22 cellular contexts compared by ENCODE assay signal in the genomic region with DNA sequence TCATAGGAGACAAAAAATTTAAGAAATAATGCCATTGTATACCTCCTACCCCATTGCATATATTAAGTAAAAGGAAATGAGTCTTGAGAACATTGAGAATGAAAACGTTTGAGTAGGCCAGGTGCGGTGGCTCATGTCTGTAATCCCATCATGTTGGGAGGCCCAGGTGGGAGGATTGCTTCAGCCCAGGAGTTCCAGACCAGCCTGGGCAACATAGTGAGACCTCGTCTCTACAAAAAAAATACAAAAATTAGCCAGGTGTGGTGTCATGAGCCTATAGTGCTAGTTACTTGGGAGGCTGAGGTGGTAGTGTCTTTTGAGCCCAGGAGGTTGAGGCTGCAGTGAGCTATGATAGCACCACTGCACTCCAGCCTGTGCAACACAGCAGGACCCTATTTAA.
DNase-seq lines count a peak whose midpoint lies in the region; ATAC-seq lines count a peak whose summit lies in the region.
"Had no signal": no experiment of that assay in that cellular context is flagged by ENCODE, and none has a peak within 500 bp of the region (broad histone marks: within the 10 kb centered on the region; RNA-seq: fewer than 3 reads in every experiment).

No MANE protein-coding gene starts in this region.

- no peak overlapping the region for H2BK5ac ChIP-seq in trophoblast cell (ENCODE audit: low read depth, low read length, poor library complexity)

- H4K8ac ChIP-seq in trophoblast cell (ENCODE audit: low read depth, low read length) = no peak overlapping the region

- ATAC-seq in HG03432 (IDR thresholded peaks at IDR 0.05; ENCODE audit: unreplicated experiment) (peak; percentile 15), HG03378 (IDR thresholded peaks at IDR 0.05; ENCODE audit: unreplicated experiment) (no peak), sciatic nerve (no peak)
- no peak for ATAC-seq in central memory CD8-positive, alpha-beta T cell (replicated peaks; ENCODE audit: extremely low read depth, poor library complexity, severe bottlenecking)
- ATAC-seq: activated CD8-positive, alpha-beta T cell treated with anti-CD3 and anti-CD28 coated beads, Interleukin-2, amount 10 ng/mL, durations not matched to agents 7 days and 5 days; left lobe of liver; stimulated activated naive CD8-positive, alpha-beta T cell treated with anti-CD3 and anti-CD28 coated beads, Interleukin-15, Interleukin-2, amounts not matched to agents 100 U/mL and 50 U/mL, for 24 hours had no signal

- peaks cover 2% of the 10 kb centered on the region for H3K79me1 ChIP-seq in trophoblast cell (ENCODE audit: low read length)

- no peak overlapping the region for H3K4me3 ChIP-seq in trophoblast cell (ENCODE audit: low read depth, low read length)
- H3K4me3 ChIP-seq: prostate gland had no signal

- peaks cover 2% of the 10 kb centered on the region for H3K36me3 Mint-ChIP-seq in central memory CD8-positive, alpha-beta T cell (ENCODE audit: insufficient read depth)

- H3K23ac ChIP-seq in trophoblast cell (ENCODE audit: low read length) = no peak overlapping the region

- no CpG with 5 or more reads among the region's 3 CpGs for WGBS in trophoblast cell (ENCODE audit: extremely low coverage, insufficient coverage, insufficient read length)

- H3K9me3 ChIP-seq in trophoblast cell (ENCODE audit: insufficient read depth, low read depth, low read length) = no peaks in the 10 kb centered on the region
- H3K9me3 ChIP-seq: prostate gland had no signal

- no peaks in the 10 kb centered on the region for H3K27me3 ChIP-seq in trophoblast cell (ENCODE audit: insufficient read depth, low read length)

- no peak overlapping the region for H2AFZ ChIP-seq in trophoblast cell (ENCODE audit: insufficient read depth, low read length, poor library complexity)

- H3K27me3 Mint-ChIP-seq in central memory CD8-positive, alpha-beta T cell = no peaks in the 10 kb centered on the region

- no peaks in the 10 kb centered on the region for H3K36me3 ChIP-seq in trophoblast cell (ENCODE audit: control insufficient read depth in 1 of 2, insufficient read depth in 2 of 2, low read length in 2 of 2)
- H3K36me3 ChIP-seq: prostate gland had no signal

- no peak overlapping the region for H3K4ac ChIP-seq in trophoblast cell (ENCODE audit: low read depth, low read length)

- H3K79me2 ChIP-seq in trophoblast cell (ENCODE audit: control insufficient read depth, insufficient read depth, low read length, poor library complexity) = no peaks in the 10 kb centered on the region

- no peak overlapping the region for H4K91ac ChIP-seq in trophoblast cell (ENCODE audit: low read depth, low read length)

- H3K14ac ChIP-seq in trophoblast cell (ENCODE audit: low read length) = no peak overlapping the region

- peak; percentile 22 for DNase-seq in NCI-H82 (lab: John Stamatoyannopoulos, UW)
- no peak for DNase-seq in NCI-H82 treated with DMSO at 0.1 percent for 48 hours (lab: John Stamatoyannopoulos, UW; ENCODE audit: unreplicated experiment)
- DNase-seq in central memory CD8-positive, alpha-beta T cell (ENCODE audit: low spot score in 2 of 2) = no peak
- peak; percentile 63 to 72 for DNase-seq in trophoblast cell
- DNase-seq in DMS114 treated with DMSO at 0.1 percent for 48 hours (lab: John Stamatoyannopoulos, UW; ENCODE audit: unreplicated experiment) = no peak
- DNase-seq in sciatic nerve (ENCODE audit: low spot score) = no peak
- DNase-seq: activated CD4-positive, CD25-positive, alpha-beta regulatory T cell treated with anti-CD3 and anti-CD28 coated beads, Interleukin-2, amount 50 U/mL, for 72 hours; activated CD8-positive, alpha-beta T cell treated with anti-CD3 and anti-CD28 coated beads, Interleukin-2, amount 10 ng/mL, durations not matched to agents 7 days and 5 days; COR-L47; head of caudate nucleus; NCI-H2171; NCI-H524; small intestine; stimulated activated CD4-positive, alpha-beta T cell treated with anti-CD3 and anti-CD28 coated beads, Interleukin-2, amount 100 ng/mL, for 24 hours; stimulated activated naive CD8-positive, alpha-beta T cell treated with anti-CD3 and anti-CD28 coated beads, Interleukin-15, Interleukin-2, amounts not matched to agents 100 U/mL and 50 U/mL, for 24 hours had no signal

- H3K4me2 ChIP-seq in trophoblast cell (ENCODE audit: low read length) = no peak overlapping the region

- H2BK12ac ChIP-seq in trophoblast cell (ENCODE audit: low read length) = no peak overlapping the region

- intact Hi-C loops in sciatic nerve (cut with DNase I) = no loop called here

- no peak overlapping the region for H3K4me3 Mint-ChIP-seq in central memory CD8-positive, alpha-beta T cell
- H3K4me3 Mint-ChIP-seq: activated CD8-positive, alpha-beta T cell treated with anti-CD3 and anti-CD28 coated beads, Interleukin-2, amount 10 ng/mL, durations not matched to agents 7 days and 5 days; neural crest cell had no signal

- H3K9ac ChIP-seq in trophoblast cell (ENCODE audit: low read length) = no peak overlapping the region

- peaks cover 72% of the 10 kb centered on the region for H3K4me1 Mint-ChIP-seq in central memory CD8-positive, alpha-beta T cell

- H4K12ac ChIP-seq in trophoblast cell (ENCODE audit: low read depth, low read length) = no peak overlapping the region

- peaks cover 12 to 22% of the 10 kb centered on the region in 2 experiments for H3K4me1 ChIP-seq in trophoblast cell (ENCODE audit: control insufficient read depth in 1 of 2, insufficient read depth in 2 of 2, low read length in 2 of 2)
- H3K4me1 ChIP-seq: prostate gland had no signal

- H3K27ac ChIP-seq in trophoblast cell (ENCODE audit: low read depth, low read length) = no peak overlapping the region
- H3K27ac ChIP-seq: 22Rv1, prostate gland, RWPE1 had no signal

- H3K18ac ChIP-seq in trophoblast cell (ENCODE audit: low read length) = no peak overlapping the region

- H2AK5ac ChIP-seq in trophoblast cell (ENCODE audit: low read length) = no peak overlapping the region

- H3K27ac Mint-ChIP-seq in central memory CD8-positive, alpha-beta T cell (ENCODE audit: low read depth) = peak overlapping the region; percentile 50
- H3K27ac Mint-ChIP-seq: activated CD8-positive, alpha-beta T cell treated with anti-CD3 and anti-CD28 coated beads, Interleukin-2, amount 10 ng/mL, durations not matched to agents 7 days and 5 days had no signal

- H2BK120ac ChIP-seq in trophoblast cell (ENCODE audit: insufficient read depth, low read length, poor library complexity) = no peak overlapping the region

- no peaks in the 10 kb centered on the region for H3K9me3 Mint-ChIP-seq in central memory CD8-positive, alpha-beta T cell
- H3K9me3 Mint-ChIP-seq: neural crest cell had no signal

Comparison
In these comparisons a context has a peak if more than half of its experiments do, and no peak if none do; other contexts are left out.
1. DNase-seq: peak in NCI-H82 (single experiment) and trophoblast cell (2 of 2); none in NCI-H82 treated with DMSO at 0.1 percent for 48 hours (single experiment), central memory CD8-positive, alpha-beta T cell (0 of 2), DMS114 treated with DMSO at 0.1 percent for 48 hours (single experiment) and sciatic nerve (single experiment).